ENCODE assay signal across 1 cellular context in genomic region chr18:58635891-58636290, GRCh38.
TF ChIP-seq lines count a peak whose summit lies in the region.

No MANE protein-coding gene starts in this region.

TF ChIP-seq in K562, 482 proteins besides CTCF, POLR2A, EP300 and RAD21 (continued from another document):
- no peak for TF ChIP-seq ZNF740 (CRISPR knock-in tag; IDR thresholded peaks at IDR 0.05)
- TF ChIP-seq ZNF740 (tag; IDR thresholded peaks at IDR 0.05), result no peak
- TF ChIP-seq ZHX1 (conservative IDR thresholded peaks at IDR 0.05; ENCODE audit: low read length), result no peak
- TF ChIP-seq USF2 (CRISPR knock-in tag; IDR thresholded peaks at IDR 0.05), result no peak
